Comparison of ENCODE assay signal across 8 cellular contexts in genomic region chr17:30731210-30732132, GRCh38.
DNase-seq lines count a peak whose midpoint lies in the region; ATAC-seq and TF ChIP-seq lines count a peak whose summit lies in the region.
"Not testable (repeated sequence)": the region's sequence is repeated elsewhere in the genome, so short reads cannot be mapped to it uniquely, and the experiment has no call there.

No MANE protein-coding gene starts in this region.

- DNase-seq in NCI-H82 (lab: John Stamatoyannopoulos, UW) (peak; percentile 91), dermis blood vessel endothelial cell (peak; percentile 78), lower leg skin (ENCODE audit: low spot score in 2 of 2) (peak; percentile 80 to 94)
- peak; percentile 85 to 86 for DNase-seq in activated CD4-positive, alpha-beta T cell treated with anti-CD3 and anti-CD28 coated beads, Interleukin-2, amount 50 U/mL, for 48 hours
- DNase-seq in stimulated activated CD4-positive, alpha-beta T cell treated with anti-CD3 and anti-CD28 coated beads, Interleukin-2, amount 100 ng/mL, for 48 hours = peak; percentile 77 to 78

- ATAC-seq in GM19395 (IDR thresholded peaks at IDR 0.05; ENCODE audit: unreplicated experiment) (peak; percentile 77), HG03520 (IDR thresholded peaks at IDR 0.05; ENCODE audit: unreplicated experiment) (peak; percentile 81)

- H3K4me3 ChIP-seq in lower leg skin (ENCODE audit: low read depth, poor library complexity, severe bottlenecking) = peak overlapping the region; percentile 95

- intact Hi-C loops in lower leg skin (cut with DNase I; ENCODE audit: low total_unique reads) = not testable (repeated sequence)

- not testable (repeated sequence) for TF ChIP-seq CTCF in C4-2B (conservative IDR thresholded peaks at IDR 0.05); lower leg skin (IDR thresholded peaks at IDR 0.05)

- H3K27ac ChIP-seq in C4-2B = peak overlapping the region; percentile 80

- WGBS in lower leg skin, 2 donors = 0 to 1% methylated on average over 43 to 78 of the region's 87 CpGs

- TF ChIP-seq POLR2A in lower leg skin (IDR thresholded peaks at IDR 0.05) = not testable (repeated sequence)

Comparison
In these comparisons a context has a peak if more than half of its experiments do, and no peak if none do; other contexts are left out.
1. Peak in every context shown above with its lines: DNase-seq, ATAC-seq, H3K4me3 ChIP-seq and H3K27ac ChIP-seq.